In genomic region chrX:136353519-136354095, GRCh38 we compare ENCODE assay signal across 11 cellular contexts. TPM values are rescaled to one million over a fixed set of nuclear protein-coding genes. Genes with fewer than 3 reads are reported as not detected.
"Had no signal": no experiment of that assay in that cellular context is flagged by ENCODE, and none has a peak within 500 bp of the region (broad histone marks: within the 10 kb centered on the region; RNA-seq: fewer than 3 reads in every experiment).

No MANE protein-coding gene starts in this region.

- H3K4me1 ChIP-seq: gastroesophageal sphincter, right atrium auricular region, thyroid gland had no signal

- H3K4me3 ChIP-seq: gastroesophageal sphincter, right atrium auricular region, skin epidermis, thyroid gland had no signal

- DNase-seq: activated CD4-positive, alpha-beta memory T cell treated with anti-CD3 and anti-CD28 coated beads, Interleukin-2, amount 10 ng/mL, durations not matched to agents 7 days and 5 days; activated CD4-positive, alpha-beta T cell treated with anti-CD3 and anti-CD28 coated beads for 1 hour; aorta; left colon; natural killer cell; posterior cingulate gyrus; thyroid gland had no signal

- H3K9me3 ChIP-seq: gastroesophageal sphincter, right atrium auricular region, thyroid gland had no signal

- ATAC-seq: gastroesophageal sphincter, left colon, natural killer cell had no signal

- H3K27ac ChIP-seq: gastroesophageal sphincter, right atrium auricular region, thyroid gland had no signal

- H3K27me3 ChIP-seq: gastroesophageal sphincter, right atrium auricular region, thyroid gland had no signal

- H3K36me3 ChIP-seq: gastroesophageal sphincter, right atrium auricular region, thyroid gland had no signal

RNA-seq across cellular contexts. Expression of gene ADGRG4, which starts 52.8 kb away (rescaled TPM):
- total RNA-seq: activated CD4-positive, alpha-beta memory T cell treated with anti-CD3 and anti-CD28 coated beads, Interleukin-2, amount 10 ng/mL, durations not matched to agents 7 days and 5 days; mucosa of gallbladder; natural killer cell; right atrium auricular region had no signal
